In the genomic region with DNA sequence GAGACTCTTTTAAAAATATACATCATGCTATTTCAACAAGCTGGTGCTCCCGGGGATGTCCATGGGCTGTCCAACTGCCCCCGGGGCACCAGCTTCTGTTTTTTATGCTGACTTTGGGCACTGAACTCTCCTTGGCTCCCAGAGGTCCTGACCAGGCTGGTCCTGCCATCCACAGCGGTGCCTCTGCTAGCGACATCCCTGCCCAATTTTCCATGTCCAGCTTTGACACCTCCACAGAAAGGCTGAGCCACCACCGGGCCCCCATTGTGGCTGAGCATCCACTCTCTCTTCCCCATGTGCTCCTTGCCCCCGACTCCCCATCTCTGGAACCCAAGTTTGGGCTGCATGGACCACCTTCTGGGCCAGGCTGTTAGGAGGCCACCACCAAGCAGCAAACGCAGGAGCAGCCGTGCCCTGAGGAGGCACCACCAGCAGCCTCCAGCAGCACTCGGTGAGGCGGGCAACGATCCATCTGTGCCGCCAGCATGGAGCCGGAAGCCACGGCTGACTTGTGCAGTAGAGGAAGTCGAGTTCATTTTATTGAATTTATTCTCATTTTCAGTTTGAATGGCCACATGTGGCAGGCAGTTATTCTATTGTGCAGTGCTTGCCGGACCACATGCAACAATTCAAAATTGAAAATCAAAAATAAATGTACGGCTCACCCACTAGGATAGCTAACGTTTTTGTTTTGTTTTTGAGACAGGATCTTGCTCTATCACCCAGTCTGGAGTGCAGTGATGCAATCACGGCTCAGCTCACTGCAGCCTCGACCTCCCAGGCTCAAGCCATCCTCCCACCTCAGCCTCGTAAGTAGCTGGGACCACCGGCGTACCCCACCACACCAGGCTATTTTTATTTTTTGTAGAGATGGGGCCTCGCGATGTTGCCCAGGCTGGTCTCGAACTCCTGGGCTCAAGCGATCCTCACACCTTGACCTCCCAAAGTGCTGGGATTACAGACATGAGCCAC, we compare ENCODE assay signal across 1 cellular context.
TF ChIP-seq lines count a peak whose summit lies in the region.

No MANE protein-coding gene starts in this region.

TF ChIP-seq in K562, 482 proteins besides CTCF, POLR2A, EP300 and RAD21 (continued from another document):
- TF ChIP-seq WHSC1 (IDR thresholded peaks at IDR 0.05; ENCODE audit: low read length) (no peak), ZNF384 (IDR thresholded peaks at IDR 0.05; ENCODE audit: low read depth, low read length) (no peak), MAX (CRISPR knock-in tag; IDR thresholded peaks at IDR 0.05) (0 out of 2 replicates have a peak, but pooled peaks have one; percentile 21)
